2 cellular contexts compared by ENCODE assay signal in the genomic region with DNA sequence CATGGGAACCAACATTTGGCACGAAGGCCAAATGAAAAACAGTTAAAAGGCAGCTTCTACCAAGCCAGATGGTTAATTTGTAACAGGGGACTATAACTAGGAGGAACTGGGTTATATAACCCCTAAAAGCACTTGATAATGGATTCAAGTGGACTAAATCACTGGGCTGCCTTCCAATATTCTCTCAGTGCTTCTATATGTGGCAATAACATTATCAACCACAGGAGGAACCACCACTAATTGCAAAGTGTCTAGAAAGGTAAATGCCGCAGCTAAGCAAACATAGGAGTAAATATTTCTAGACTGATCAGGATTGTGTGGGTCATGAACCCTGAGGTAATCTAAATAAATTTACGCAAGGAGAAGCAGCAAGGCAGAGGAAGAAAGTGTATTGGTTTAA.
TF ChIP-seq lines count a peak whose summit lies in the region.

No MANE protein-coding gene starts in this region.

TF ChIP-seq in liver, 16 proteins besides CTCF, POLR2A, EP300 and RAD21:
- TF ChIP-seq, protein P1, sequence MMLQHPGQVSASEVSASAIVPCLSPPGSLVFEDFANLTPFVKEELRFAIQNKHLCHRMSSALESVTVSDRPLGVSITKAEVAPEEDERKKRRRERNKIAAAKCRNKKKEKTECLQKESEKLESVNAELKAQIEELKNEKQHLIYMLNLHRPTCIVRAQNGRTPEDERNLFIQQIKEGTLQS (IDR thresholded peaks at IDR 0.05), result no peak
- peak in 1 of 2 donors; percentile 23 for TF ChIP-seq JUND (IDR thresholded peaks at IDR 0.05)
- peak; percentile 18 to 21 for TF ChIP-seq RXRA (IDR thresholded peaks at IDR 0.05)

TF ChIP-seq in HepG2, 621 proteins besides CTCF, POLR2A, EP300 and RAD21:
- TF ChIP-seq PAWR (CRISPR knock-in tag; IDR thresholded peaks at IDR 0.05; ENCODE audit: borderline replicate concordance) (no peak), ZNF124 (CRISPR knock-in tag; IDR thresholded peaks at IDR 0.05) (no peak), ZNF879 (CRISPR knock-in tag; IDR thresholded peaks at IDR 0.05) (no peak), ZNF569 (CRISPR knock-in tag; IDR thresholded peaks at IDR 0.05; ENCODE audit: borderline replicate concordance) (no peak), ZNF33A (CRISPR knock-in tag; IDR thresholded peaks at IDR 0.05; ENCODE audit: borderline replicate concordance) (no peak), HIVEP1 (CRISPR knock-in tag; IDR thresholded peaks at IDR 0.05) (no peak), BCL6 (CRISPR knock-in tag; IDR thresholded peaks at IDR 0.05) (no peak), MIER3 (CRISPR knock-in tag; IDR thresholded peaks at IDR 0.05; ENCODE audit: borderline replicate concordance) (no peak), ZFP37 (CRISPR knock-in tag; IDR thresholded peaks at IDR 0.05; ENCODE audit: borderline replicate concordance) (no peak), SSRP1 (CRISPR knock-in tag; IDR thresholded peaks at IDR 0.05) (no peak), NBN (conservative IDR thresholded peaks at IDR 0.05) (no peak), SMAD9 (CRISPR knock-in tag; IDR thresholded peaks at IDR 0.05) (no peak)
- TF ChIP-seq, protein P2, sequence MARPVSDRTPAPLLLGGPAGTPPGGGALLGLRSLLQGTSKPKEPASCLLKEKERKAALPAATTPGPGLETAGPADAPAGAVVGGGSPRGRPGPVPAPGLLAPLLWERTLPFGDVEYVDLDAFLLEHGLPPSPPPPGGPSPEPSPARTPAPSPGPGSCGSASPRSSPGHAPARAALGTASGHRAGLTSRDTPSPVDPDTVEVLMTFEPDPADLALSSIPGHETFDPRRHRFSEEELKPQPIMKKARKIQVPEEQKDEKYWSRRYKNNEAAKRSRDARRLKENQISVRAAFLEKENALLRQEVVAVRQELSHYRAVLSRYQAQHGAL (CRISPR knock-in tag; IDR thresholded peaks at IDR 0.05; ENCODE audit: not compliant biosample characterization), result no peak
- TF ChIP-seq, protein P3, sequence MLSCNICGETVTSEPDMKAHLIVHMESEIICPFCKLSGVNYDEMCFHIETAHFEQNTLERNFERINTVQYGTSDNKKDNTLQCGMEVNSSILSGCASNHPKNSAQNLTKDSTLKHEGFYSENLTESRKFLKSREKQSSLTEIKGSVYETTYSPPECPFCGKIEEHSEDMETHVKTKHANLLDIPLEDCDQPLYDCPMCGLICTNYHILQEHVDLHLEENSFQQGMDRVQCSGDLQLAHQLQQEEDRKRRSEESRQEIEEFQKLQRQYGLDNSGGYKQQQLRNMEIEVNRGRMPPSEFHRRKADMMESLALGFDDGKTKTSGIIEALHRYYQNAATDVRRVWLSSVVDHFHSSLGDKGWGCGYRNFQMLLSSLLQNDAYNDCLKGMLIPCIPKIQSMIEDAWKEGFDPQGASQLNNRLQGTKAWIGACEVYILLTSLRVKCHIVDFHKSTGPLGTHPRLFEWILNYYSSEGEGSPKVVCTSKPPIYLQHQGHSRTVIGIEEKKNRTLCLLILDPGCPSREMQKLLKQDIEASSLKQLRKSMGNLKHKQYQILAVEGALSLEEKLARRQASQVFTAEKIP (CRISPR knock-in tag; IDR thresholded peaks at IDR 0.05; ENCODE audit: borderline replicate concordance), result no peak
- TF ChIP-seq, protein P4, sequence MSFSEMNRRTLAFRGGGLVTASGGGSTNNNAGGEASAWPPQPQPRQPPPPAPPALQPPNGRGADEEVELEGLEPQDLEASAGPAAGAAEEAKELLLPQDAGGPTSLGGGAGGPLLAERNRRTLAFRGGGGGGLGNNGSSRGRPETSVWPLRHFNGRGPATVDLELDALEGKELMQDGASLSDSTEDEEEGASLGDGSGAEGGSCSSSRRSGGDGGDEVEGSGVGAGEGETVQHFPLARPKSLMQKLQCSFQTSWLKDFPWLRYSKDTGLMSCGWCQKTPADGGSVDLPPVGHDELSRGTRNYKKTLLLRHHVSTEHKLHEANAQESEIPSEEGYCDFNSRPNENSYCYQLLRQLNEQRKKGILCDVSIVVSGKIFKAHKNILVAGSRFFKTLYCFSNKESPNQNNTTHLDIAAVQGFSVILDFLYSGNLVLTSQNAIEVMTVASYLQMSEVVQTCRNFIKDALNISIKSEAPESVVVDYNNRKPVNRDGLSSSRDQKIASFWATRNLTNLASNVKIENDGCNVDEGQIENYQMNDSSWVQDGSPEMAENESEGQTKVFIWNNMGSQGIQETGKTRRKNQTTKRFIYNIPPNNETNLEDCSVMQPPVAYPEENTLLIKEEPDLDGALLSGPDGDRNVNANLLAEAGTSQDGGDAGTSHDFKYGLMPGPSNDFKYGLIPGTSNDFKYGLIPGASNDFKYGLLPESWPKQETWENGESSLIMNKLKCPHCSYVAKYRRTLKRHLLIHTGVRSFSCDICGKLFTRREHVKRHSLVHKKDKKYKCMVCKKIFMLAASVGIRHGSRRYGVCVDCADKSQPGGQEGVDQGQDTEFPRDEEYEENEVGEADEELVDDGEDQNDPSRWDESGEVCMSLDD (CRISPR knock-in tag; IDR thresholded peaks at IDR 0.05; ENCODE audit: borderline replicate concordance), result no peak
- TF ChIP-seq, protein P5, sequence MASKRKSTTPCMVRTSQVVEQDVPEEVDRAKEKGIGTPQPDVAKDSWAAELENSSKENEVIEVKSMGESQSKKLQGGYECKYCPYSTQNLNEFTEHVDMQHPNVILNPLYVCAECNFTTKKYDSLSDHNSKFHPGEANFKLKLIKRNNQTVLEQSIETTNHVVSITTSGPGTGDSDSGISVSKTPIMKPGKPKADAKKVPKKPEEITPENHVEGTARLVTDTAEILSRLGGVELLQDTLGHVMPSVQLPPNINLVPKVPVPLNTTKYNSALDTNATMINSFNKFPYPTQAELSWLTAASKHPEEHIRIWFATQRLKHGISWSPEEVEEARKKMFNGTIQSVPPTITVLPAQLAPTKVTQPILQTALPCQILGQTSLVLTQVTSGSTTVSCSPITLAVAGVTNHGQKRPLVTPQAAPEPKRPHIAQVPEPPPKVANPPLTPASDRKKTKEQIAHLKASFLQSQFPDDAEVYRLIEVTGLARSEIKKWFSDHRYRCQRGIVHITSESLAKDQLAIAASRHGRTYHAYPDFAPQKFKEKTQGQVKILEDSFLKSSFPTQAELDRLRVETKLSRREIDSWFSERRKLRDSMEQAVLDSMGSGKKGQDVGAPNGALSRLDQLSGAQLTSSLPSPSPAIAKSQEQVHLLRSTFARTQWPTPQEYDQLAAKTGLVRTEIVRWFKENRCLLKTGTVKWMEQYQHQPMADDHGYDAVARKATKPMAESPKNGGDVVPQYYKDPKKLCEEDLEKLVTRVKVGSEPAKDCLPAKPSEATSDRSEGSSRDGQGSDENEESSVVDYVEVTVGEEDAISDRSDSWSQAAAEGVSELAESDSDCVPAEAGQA (IDR thresholded peaks at IDR 0.05; ENCODE audit: low read depth), result no peak
- TF ChIP-seq, protein P5 (CRISPR knock-in tag; IDR thresholded peaks at IDR 0.05; ENCODE audit: borderline replicate concordance), result no peak
